ENCODE assay signal across 12 cellular contexts in genomic region chr14:71659165-71659564, GRCh38.
DNase-seq lines count a peak whose midpoint lies in the region; ATAC-seq, FAIRE-seq and TF ChIP-seq lines count a peak whose summit lies in the region.
"Had no signal": no experiment of that assay in that cellular context is flagged by ENCODE, and none has a peak within 500 bp of the region (broad histone marks: within the 10 kb centered on the region; RNA-seq: fewer than 3 reads in every experiment).

No MANE protein-coding gene starts in this region.

- ATAC-seq in activated T-helper 17 cell treated with anti-CD3 and anti-CD28 coated beads, Interleukin-2, amount 50 U/mL, for 72 hours (replicated peaks): peak; percentile 60
- ATAC-seq in Right ventricle myocardium superior (ENCODE audit: poor library complexity): no peak

- H3K9me3 Mint-ChIP-seq in activated T-helper 17 cell treated with anti-CD3 and anti-CD28 coated beads, Interleukin-2, amount 50 U/mL, for 72 hours: no peaks in the 10 kb centered on the region

- H3K4me3 Mint-ChIP-seq in activated T-helper 17 cell treated with anti-CD3 and anti-CD28 coated beads, Interleukin-2, amount 50 U/mL, for 72 hours: no peak overlapping the region

- in situ Hi-C loops in KBM-7 (cut with MboI; ENCODE audit: low pct_unique_long_range_greater_than_20kb, low sequenced_read_pairs): no loop called here

- H3K27ac Mint-ChIP-seq in activated T-helper 17 cell treated with anti-CD3 and anti-CD28 coated beads, Interleukin-2, amount 50 U/mL, for 72 hours: no peak overlapping the region

- no peak overlapping the region for H3K9ac ChIP-seq in HUES48 (ENCODE audit: low read depth, low read length)

- peaks cover 71% of the 10 kb centered on the region for H3K36me3 Mint-ChIP-seq in activated T-helper 17 cell treated with anti-CD3 and anti-CD28 coated beads, Interleukin-2, amount 50 U/mL, for 72 hours (ENCODE audit: low read depth)

- 0 out of 2 replicates have a peak, but pooled peaks cover 3% of the 10 kb centered on the region for H3K36me3 ChIP-seq in HUES48 (ENCODE audit: control insufficient read depth, insufficient read depth, low read length)
- H3K36me3 ChIP-seq in testis (ENCODE audit: low read depth, missing control alignments): no peaks in the 10 kb centered on the region
- H3K36me3 ChIP-seq: right atrium auricular region, vagina had no signal

- TF ChIP-seq POLR2A in testis (IDR thresholded peaks at IDR 0.05): no peak

- peaks cover 8% of the 10 kb centered on the region for H3K4me1 Mint-ChIP-seq in activated T-helper 17 cell treated with anti-CD3 and anti-CD28 coated beads, Interleukin-2, amount 50 U/mL, for 72 hours

- intact Hi-C loops in Right ventricle myocardium superior (cut with DNase I): no loop called here
- intact Hi-C loops in testis (cut with DNase I; ENCODE audit: low total_unique reads): no loop called here

- H3K27ac ChIP-seq in HUES48 (ENCODE audit: low read depth, low read length) (peak overlapping the region; percentile 74), testis (no peak overlapping the region)
- H3K27ac ChIP-seq: right atrium auricular region, vagina had no signal

- no peak for TF ChIP-seq CTCF in testis (IDR thresholded peaks at IDR 0.05)

- H3K27me3 ChIP-seq in HUES48 (ENCODE audit: control insufficient read depth, insufficient read depth, low read length) (no peaks in the 10 kb centered on the region), testis (no peaks in the 10 kb centered on the region)
- H3K27me3 ChIP-seq: right atrium auricular region, vagina had no signal

- peak; percentile 87 for FAIRE-seq in islet of Langerhans (lab: Jason Lieb, UNC)

- H3K27me3 Mint-ChIP-seq in activated T-helper 17 cell treated with anti-CD3 and anti-CD28 coated beads, Interleukin-2, amount 50 U/mL, for 72 hours: no peaks in the 10 kb centered on the region

- H3K9me3 ChIP-seq in HUES48 (ENCODE audit: control insufficient read depth, insufficient read depth, low read length): no peaks in the 10 kb centered on the region
- no peaks in the 10 kb centered on the region for H3K9me3 ChIP-seq in testis
- H3K9me3 ChIP-seq: right atrium auricular region, vagina had no signal

- DNase-seq in DMS53 treated with DMSO at 0.1 percent for 48 hours (lab: John Stamatoyannopoulos, UW; ENCODE audit: unreplicated experiment) (peak; percentile 1), Right ventricle myocardium superior (no peak), testis (no peak), iPS-NIHi11 (ENCODE audit: low spot score) (no peak), KBM-7 (no peak)
- DNase-seq: aorta, NCI-H446 had no signal

- H3K4me3 ChIP-seq in HUES48 (ENCODE audit: low read depth, low read length) (no peak overlapping the region), testis (no peak overlapping the region)
- H3K4me3 ChIP-seq: right atrium auricular region, vagina had no signal

- H3K4me1 ChIP-seq in HUES48 (ENCODE audit: control insufficient read depth, insufficient read depth, low read length): peaks cover 36% of the 10 kb centered on the region
- no peaks in the 10 kb centered on the region for H3K4me1 ChIP-seq in testis
- H3K4me1 ChIP-seq: vagina had no signal
